Comparison of ENCODE assay signal across 13 cellular contexts in genomic region chr6:160986831-160987230, GRCh38.
"Had no signal": no experiment of that assay in that cellular context is flagged by ENCODE, and none has a peak within 500 bp of the region (broad histone marks: within the 10 kb centered on the region; RNA-seq: fewer than 3 reads in every experiment).

No MANE protein-coding gene starts in this region.

- ATAC-seq: activated naive CD8-positive, alpha-beta T cell treated with anti-CD3 and anti-CD28 coated beads, Interleukin-2, amount 50 U/mL, for 24 hours; natural killer cell; stimulated activated effector memory CD8-positive, alpha-beta T cell treated with anti-CD3 and anti-CD28 coated beads, Interleukin-12 subunit alpha, Interleukin-12 subunit beta, amount 100 ng/mL, for 72 hours had no signal

- FAIRE-seq: endothelial cell of umbilical vein had no signal

- DNase-seq: activated B cell treated with CpG ODN at 0.5 μM for 24 hours; activated CD4-positive, alpha-beta T cell treated with anti-CD3 and anti-CD28 coated beads, Interleukin-2, amount 10 ng/mL, durations not matched to agents 24 days and 14 days; activated naive CD4-positive, alpha-beta T cell; activated naive CD8-positive, alpha-beta T cell treated with anti-CD3 and anti-CD28 coated beads, Interleukin-2, amount 50 U/mL, for 24 hours; cortex of kidney; effector CD8-positive, alpha-beta T cell; foreskin melanocyte; left ventricle myocardium inferior; mesendoderm; natural killer cell; stimulated activated CD4-positive, alpha-beta T cell treated with anti-CD3 and anti-CD28 coated beads, Interleukin-12 subunit alpha, Interleukin-12 subunit beta, amount 100 ng/mL, for 4 hours had no signal
